Comparison of ENCODE assay signal across 22 cellular contexts in genomic region chr5:164252-164651, GRCh38. TPM values are rescaled to one million over a fixed set of nuclear protein-coding genes. Genes with fewer than 3 reads are reported as not detected.
"Had no signal": no experiment of that assay in that cellular context is flagged by ENCODE, and none has a peak within 500 bp of the region (broad histone marks: within the 10 kb centered on the region; RNA-seq: fewer than 3 reads in every experiment).

No MANE protein-coding gene starts in this region.

- H3K9me3 Mint-ChIP-seq: activated naive CD8-positive, alpha-beta T cell treated with anti-CD3 and anti-CD28 coated beads, Interleukin-2, amount 50 U/mL, for 24 hours; effector memory CD8-positive, alpha-beta T cell had no signal

- H3K9me3 ChIP-seq: breast epithelium, gastrocnemius medialis, lower lobe of right lung, ovary, tibial artery, vagina had no signal

- DNase-seq: activated CD4-positive, alpha-beta T cell treated with anti-CD3 and anti-CD28 coated beads for 1 hour; activated CD4-positive, alpha-beta T cell treated with anti-CD3 and anti-CD28 coated beads, Interleukin-2, amount 50 U/mL, for 4 hours; activated naive CD4-positive, alpha-beta T cell treated with Interleukin-2 at 50 U/mL for 16 hours; activated naive CD8-positive, alpha-beta T cell treated with anti-CD3 and anti-CD28 coated beads, Interleukin-2, amount 50 U/mL, for 24 hours; activated T-cell treated with anti-CD3 and anti-CD28 coated beads for 4 hours; dermis blood vessel endothelial cell; effector memory CD8-positive, alpha-beta T cell; gastrocnemius medialis; lower lobe of right lung; midbrain; stimulated activated CD4-positive, alpha-beta T cell treated with anti-CD3 and anti-CD28 coated beads, Interleukin-4, amount 100 ng/mL, for 1 hour; stimulated activated naive B cell treated with anti-CD40 and anti-IgM and Interleukin-4, amounts not matched to agents 10 μg/mL and 1 μg/mL and 100 μg/mL, for 72 hours; T-helper 9 cell had no signal

- H3K27ac Mint-ChIP-seq: activated naive CD8-positive, alpha-beta T cell treated with anti-CD3 and anti-CD28 coated beads, Interleukin-2, amount 50 U/mL, for 24 hours; effector memory CD8-positive, alpha-beta T cell; stimulated activated naive B cell treated with anti-CD40 and anti-IgM and Interleukin-4, amounts not matched to agents 10 μg/mL and 1 μg/mL and 100 μg/mL, for 72 hours had no signal

- H3K4me1 Mint-ChIP-seq: stimulated activated naive B cell treated with anti-CD40 and anti-IgM and Interleukin-4, amounts not matched to agents 10 μg/mL and 1 μg/mL and 100 μg/mL, for 72 hours had no signal

- H3K4me3 ChIP-seq: breast epithelium, gastrocnemius medialis, lower lobe of right lung, ovary, tibial artery, vagina had no signal

- H3K27ac ChIP-seq: breast epithelium, epithelial cell of prostate, gastrocnemius medialis, lower lobe of right lung, ovary, tibial artery, vagina had no signal

- H3K4me1 ChIP-seq: breast epithelium, gastrocnemius medialis, vagina had no signal

- H3K36me3 ChIP-seq: breast epithelium, gastrocnemius medialis, lower lobe of right lung, ovary, tibial artery, vagina had no signal

- ATAC-seq: activated naive CD8-positive, alpha-beta T cell treated with anti-CD3 and anti-CD28 coated beads, Interleukin-2, amount 50 U/mL, for 24 hours; effector memory CD8-positive, alpha-beta T cell; gastrocnemius medialis; left colon; lower lobe of right lung; stimulated activated naive B cell treated with anti-CD40 and anti-IgM and Interleukin-4, amounts not matched to agents 10 μg/mL and 1 μg/mL and 100 μg/mL, for 72 hours had no signal

- H3K27me3 ChIP-seq: breast epithelium, ovary, vagina had no signal

- H3K27me3 Mint-ChIP-seq: activated naive CD8-positive, alpha-beta T cell treated with anti-CD3 and anti-CD28 coated beads, Interleukin-2, amount 50 U/mL, for 24 hours had no signal

- H3K36me3 Mint-ChIP-seq: stimulated activated naive B cell treated with anti-CD40 and anti-IgM and Interleukin-4, amounts not matched to agents 10 μg/mL and 1 μg/mL and 100 μg/mL, for 72 hours had no signal

- H3K4me3 Mint-ChIP-seq: activated naive CD8-positive, alpha-beta T cell treated with anti-CD3 and anti-CD28 coated beads, Interleukin-2, amount 50 U/mL, for 24 hours; effector memory CD8-positive, alpha-beta T cell; stimulated activated naive B cell treated with anti-CD40 and anti-IgM and Interleukin-4, amounts not matched to agents 10 μg/mL and 1 μg/mL and 100 μg/mL, for 72 hours had no signal

RNA-seq across cellular contexts. Expression of gene LRRC14B, which starts 27.0 kb away (rescaled TPM):
- total RNA-seq: aorta, dermis blood vessel endothelial cell, left colon, lower lobe of right lung, subcutaneous adipose tissue, vagina had no signal
- polyA plus RNA-seq: aorta, neural cell had no signal
